In the genomic region with DNA sequence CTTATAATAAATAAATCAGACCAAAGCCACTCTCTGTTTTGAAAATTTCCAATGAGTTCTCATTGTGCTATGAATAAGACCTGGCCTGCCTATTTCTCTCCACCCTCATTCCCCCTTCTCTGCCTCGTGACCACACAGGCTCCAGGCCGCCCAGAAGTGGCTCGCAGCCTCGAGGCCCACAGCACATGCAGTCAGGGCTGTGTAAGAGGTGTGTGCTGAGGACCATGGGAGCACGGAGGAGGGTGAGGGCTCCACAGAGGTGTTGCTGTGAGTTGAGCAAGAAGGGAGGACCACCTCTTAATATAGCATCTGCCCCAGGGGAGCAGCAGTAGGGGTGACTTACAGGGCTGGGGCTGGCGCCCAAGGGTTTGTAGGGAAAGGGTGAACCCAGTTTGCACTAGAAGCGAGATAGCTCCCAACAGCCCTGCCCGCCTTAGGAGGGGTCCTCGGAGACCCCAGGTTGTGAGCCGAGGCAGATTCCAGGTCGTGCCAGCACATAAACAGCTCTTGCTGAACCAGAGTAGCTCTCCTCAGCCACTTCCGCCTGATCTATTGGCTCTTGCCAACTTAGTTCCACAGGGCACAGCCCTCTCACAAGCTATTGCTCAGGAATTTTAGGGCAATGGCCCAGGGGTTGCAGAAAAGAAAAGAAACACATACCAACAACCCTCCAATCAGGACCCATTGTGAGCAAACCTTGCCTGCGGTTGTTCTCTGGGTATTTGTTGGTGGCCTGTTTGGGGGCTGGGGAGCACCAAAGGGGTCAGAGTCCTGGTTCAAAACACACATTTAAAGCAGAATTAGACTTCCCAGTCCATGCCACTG, we compare ENCODE assay signal across 17 cellular contexts.
DNase-seq lines count a peak whose midpoint lies in the region; ATAC-seq and TF ChIP-seq lines count a peak whose summit lies in the region.
"Had no signal": no experiment of that assay in that cellular context is flagged by ENCODE, and none has a peak within 500 bp of the region (broad histone marks: within the 10 kb centered on the region; RNA-seq: fewer than 3 reads in every experiment).

No MANE protein-coding gene starts in this region.

- no peak overlapping the region for H2AFZ ChIP-seq in H9 (ENCODE audit: low read length)
- H2AFZ ChIP-seq: parathyroid adenoma had no signal

- no peak overlapping the region for H3K23ac ChIP-seq in H9 (ENCODE audit: insufficient read length, low read depth, low read length)

- H3K27ac Mint-ChIP-seq in H9 (peak overlapping the region in 2 of 3 experiments; percentile 62 to 72; a peak in 4 of 7 replicates), WTC11 (no peak overlapping the region)
- no peak overlapping the region for H3K27ac Mint-ChIP-seq in activated T-helper 17 cell treated with anti-CD3 and anti-CD28 coated beads, Interleukin-2, amount 50 U/mL, for 72 hours
- H3K27ac Mint-ChIP-seq: activated CD4-positive, alpha-beta memory T cell treated with anti-CD3 and anti-CD28 coated beads for 36 hours had no signal

- WGBS in H9 (ENCODE audit: extremely low coverage, insufficient read length, low lambda C conversion rate), result no CpG with 5 or more reads among the region's 13 CpGs

- H3K27ac ChIP-seq in H9 (ENCODE audit: insufficient read length, low read depth, low read length) (no peak overlapping the region), stomach smooth muscle (ENCODE audit: low read length) (peak overlapping the region; percentile 18)
- H3K27ac ChIP-seq: HL-60, parathyroid adenoma, stomach had no signal

- no peak overlapping the region for H3K56ac ChIP-seq in H9 (ENCODE audit: insufficient read length, low read depth, low read length)

- H3K9me3 Mint-ChIP-seq in H9 (no peaks in the 10 kb centered on the region), WTC11 (no peaks in the 10 kb centered on the region)
- H3K9me3 Mint-ChIP-seq in activated T-helper 17 cell treated with anti-CD3 and anti-CD28 coated beads, Interleukin-2, amount 50 U/mL, for 72 hours, result no peaks in the 10 kb centered on the region
- H3K9me3 Mint-ChIP-seq: activated CD4-positive, alpha-beta memory T cell treated with anti-CD3 and anti-CD28 coated beads for 36 hours; activated T-cell treated with anti-CD3 and anti-CD28 coated beads, Interleukin-2, amount 50 U/mL, for 4 hours had no signal

- no peak overlapping the region for H3K4me2 ChIP-seq in H9 (ENCODE audit: insufficient read depth, insufficient read length, low read length)

- no peaks in the 10 kb centered on the region for H4K20me1 ChIP-seq in H9 (ENCODE audit: control insufficient read depth, insufficient read depth, insufficient read length)

- H3T11ph ChIP-seq in H9 (ENCODE audit: low read length), result no peak overlapping the region

- POLR2A ChIA-PET in WTC11 (lab: Charles Lee), result interaction anchor here (0.6 kb wide), 1 partner anchor 12 kb away, joined by 3 read pairs; no protein-coding TSS in a partner anchor

- H3K4me1 Mint-ChIP-seq in H9 (peaks cover 12 to 13% of the 10 kb centered on the region in 2 experiments), WTC11 (peaks cover 14% of the 10 kb centered on the region)
- no peaks in the 10 kb centered on the region for H3K4me1 Mint-ChIP-seq in activated T-helper 17 cell treated with anti-CD3 and anti-CD28 coated beads, Interleukin-2, amount 50 U/mL, for 72 hours

- H3K4me1 ChIP-seq in H9 (ENCODE audit: insufficient read depth, low read length), result no peaks in the 10 kb centered on the region; the same call in 1 of the 2 replicates
- H3K4me1 ChIP-seq in stomach smooth muscle (ENCODE audit: control insufficient read depth, insufficient read depth, low read length), result peaks cover 26% of the 10 kb centered on the region
- H3K4me1 ChIP-seq: parathyroid adenoma, stomach had no signal

- no peaks in the 10 kb centered on the region for H3K23me2 ChIP-seq in H9 (ENCODE audit: insufficient read length, low read depth, low read length, poor library complexity, severe bottlenecking)

- H2BK5ac ChIP-seq in H9 (ENCODE audit: insufficient read length, low read length), result no peak overlapping the region

- in situ Hi-C loops in GM13976 (cut with MboI; ENCODE audit: low sequenced_read_pairs, unreplicated experiment), result no loop called here

- H2BK12ac ChIP-seq in H9 (ENCODE audit: insufficient read length, low read depth, low read length), result peak overlapping the region; percentile 90

- no peaks in the 10 kb centered on the region for H3K36me3 ChIP-seq in stomach smooth muscle (ENCODE audit: control insufficient read depth in 2 of 2, insufficient read depth in 2 of 2, low read length in 2 of 2)
- H3K36me3 ChIP-seq: stomach had no signal

- no peak overlapping the region for H4K5ac ChIP-seq in H9 (ENCODE audit: insufficient read length, low read depth, low read length)

- H4K8ac ChIP-seq in H9 (replicated peaks; ENCODE audit: insufficient read length, low read depth, low read length), result no peak overlapping the region

- no peak overlapping the region for H3K14ac ChIP-seq in H9 (ENCODE audit: insufficient read depth, low read length)

- H3K4ac ChIP-seq in H9 (ENCODE audit: low read depth, low read length), result no peak overlapping the region

- H3K36me3 Mint-ChIP-seq in H9 (ENCODE audit: insufficient read depth in 1 of 3, low read depth in 3 of 3) (no peaks in the 10 kb centered on the region), WTC11 (no peaks in the 10 kb centered on the region)
- H3K36me3 Mint-ChIP-seq in activated T-helper 17 cell treated with anti-CD3 and anti-CD28 coated beads, Interleukin-2, amount 50 U/mL, for 72 hours (ENCODE audit: low read depth), result no peaks in the 10 kb centered on the region
- H3K36me3 Mint-ChIP-seq: activated CD4-positive, alpha-beta memory T cell treated with anti-CD3 and anti-CD28 coated beads for 36 hours had no signal

- intact Hi-C loops in left colon (cut with DNase I, micrococcal nuclease), result no loop called here

- TF ChIP-seq CTCF in H9 (conservative IDR thresholded peaks at IDR 0.05) (no peak), WTC11 (IDR thresholded peaks at IDR 0.05) (no peak), GM13976 (IDR thresholded peaks at IDR 0.05; ENCODE audit: borderline replicate concordance, control extremely low read depth, extremely low read depth, insufficient read depth, missing control alignments) (no peak)

- H3K27me3 ChIP-seq in H9 (ENCODE audit: insufficient read depth, low read length) (no peaks in the 10 kb centered on the region), stomach smooth muscle (ENCODE audit: control insufficient read depth in 1 of 2, insufficient read depth in 2 of 2, low read length in 2 of 2) (no peaks in the 10 kb centered on the region)
- H3K27me3 ChIP-seq: stomach had no signal

- no peak overlapping the region for H2BK120ac ChIP-seq in H9 (ENCODE audit: low read depth, low read length, poor library complexity, severe bottlenecking)

- ATAC-seq in WTC11 (peak; percentile 87), left colon (peak; percentile 21)
- ATAC-seq in activated T-helper 17 cell treated with anti-CD3 and anti-CD28 coated beads, Interleukin-2, amount 50 U/mL, for 72 hours (replicated peaks), result no peak
- ATAC-seq: activated T-cell treated with anti-CD3 and anti-CD28 coated beads, Interleukin-2, amount 50 U/mL, for 4 hours had no signal

- H4K91ac ChIP-seq in H9 (ENCODE audit: insufficient read length, low read depth, low read length), result no peak overlapping the region

- H3K79me1 ChIP-seq in H9 (ENCODE audit: insufficient read depth, low read depth, low read length, poor library complexity, severe bottlenecking), result no peaks in the 10 kb centered on the region

- no peaks in the 10 kb centered on the region for H3K79me2 ChIP-seq in H9 (ENCODE audit: insufficient read depth, low read length)
- H3K79me2 ChIP-seq: parathyroid adenoma had no signal

- H3K27me3 Mint-ChIP-seq in H9 (ENCODE audit: low read depth) (no peaks in the 10 kb centered on the region), WTC11 (ENCODE audit: low read depth) (no peaks in the 10 kb centered on the region)
- H3K27me3 Mint-ChIP-seq in activated T-helper 17 cell treated with anti-CD3 and anti-CD28 coated beads, Interleukin-2, amount 50 U/mL, for 72 hours, result peaks cover 19% of the 10 kb centered on the region

- no peak overlapping the region for H3K9ac ChIP-seq in H9 (ENCODE audit: extremely low read depth, insufficient read length, low read length)
- H3K9ac ChIP-seq in stomach smooth muscle (ENCODE audit: low read length in 2 of 2), result no peak overlapping the region
- H3K9ac ChIP-seq: parathyroid adenoma had no signal

- CTCF ChIA-PET in WTC11 (lab: Charles Lee), result interaction anchor here (1.3 to 2.4 kb wide), 2 partner anchors 21 to 43 kb away, joined by 3 to 13 read pairs; no protein-coding TSS in a partner anchor

- H3K4me3 ChIP-seq in stomach smooth muscle (ENCODE audit: low read length in 2 of 2), result no peak overlapping the region
- H3K4me3 ChIP-seq: stomach had no signal

- H3K18ac ChIP-seq in H9 (ENCODE audit: insufficient read length, low read depth, low read length), result peak overlapping the region; percentile 34

- H2AK5ac ChIP-seq in H9 (ENCODE audit: insufficient read length, low read length), result no peak overlapping the region

- H3K4me3 Mint-ChIP-seq in H9, result no peak overlapping the region
- no peak overlapping the region for H3K4me3 Mint-ChIP-seq in WTC11
- no peak overlapping the region for H3K4me3 Mint-ChIP-seq in activated T-helper 17 cell treated with anti-CD3 and anti-CD28 coated beads, Interleukin-2, amount 50 U/mL, for 72 hours
- H3K4me3 Mint-ChIP-seq: activated CD4-positive, alpha-beta memory T cell treated with anti-CD3 and anti-CD28 coated beads for 36 hours; activated T-cell treated with anti-CD3 and anti-CD28 coated beads, Interleukin-2, amount 50 U/mL, for 4 hours had no signal

- H2BK20ac ChIP-seq in H9 (ENCODE audit: low read depth, low read length, poor library complexity, severe bottlenecking), result no peak overlapping the region

- H3K9me3 ChIP-seq in H9 (ENCODE audit: control insufficient read depth, low read depth, low read length) (no peaks in the 10 kb centered on the region), stomach smooth muscle (ENCODE audit: control insufficient read depth in 2 of 2, low read length in 2 of 2) (no peaks in the 10 kb centered on the region)
- H3K9me3 ChIP-seq: stomach had no signal

- no peak for DNase-seq in H9
- DNase-seq in WTC11 (ENCODE audit: low spot score), result no peak
- no peak for DNase-seq in left colon
- DNase-seq in NCI-H146 treated with DMSO at 0.1 percent for 48 hours (lab: John Stamatoyannopoulos, UW; ENCODE audit: unreplicated experiment), result no peak
- DNase-seq in NCI-H345 treated with DMSO at 0.1 percent for 48 hours (lab: John Stamatoyannopoulos, UW; ENCODE audit: unreplicated experiment), result no peak
- no peak for DNase-seq in GM13976 (ENCODE audit: low spot score)
- DNase-seq: activated CD4-positive, alpha-beta memory T cell treated with anti-CD3 and anti-CD28 coated beads for 36 hours; activated T-cell treated with anti-CD3 and anti-CD28 coated beads, Interleukin-2, amount 50 U/mL, for 4 hours; Karpas-422; NCI-H1436 treated with DMSO at 0.1 percent for 48 hours; SIG-M5; stimulated activated CD4-positive, alpha-beta T cell treated with anti-CD3 and anti-CD28 coated beads, Interleukin-12 subunit alpha, Interleukin-12 subunit beta, amount 100 ng/mL, for 4 hours; stomach had no signal

- H2BK15ac ChIP-seq in H9 (ENCODE audit: low read depth, low read length), result no peak overlapping the region

TF ChIP-seq in WTC11, 78 proteins besides CTCF, POLR2A, EP300 and RAD21 (continues in another document):
- no peak for TF ChIP-seq CREM (CRISPR knock-in tag; IDR thresholded peaks at IDR 0.05)

Comparison
In these comparisons a context has a peak if more than half of its experiments do, and no peak if none do; other contexts are left out.
1. H3K27ac Mint-ChIP-seq: peak in H9 (2 of 3); none in WTC11 (single experiment) and activated T-helper 17 cell treated with anti-CD3 and anti-CD28 coated beads, Interleukin-2, amount 50 U/mL, for 72 hours (single experiment).